ENCODE assay signal across 8 cellular contexts in genomic region chr9:114371986-114372917, GRCh38. TPM values are rescaled to one million over a fixed set of nuclear protein-coding genes. Genes with fewer than 3 reads are reported as not detected.
DNase-seq lines count a peak whose midpoint lies in the region; ATAC-seq and TF ChIP-seq lines count a peak whose summit lies in the region.

No MANE protein-coding gene starts in this region.

- H3K9me3 ChIP-seq in endodermal cell (ENCODE audit: control insufficient read depth, low read length), result no peaks in the 10 kb centered on the region

- H3K27me3 ChIP-seq in endodermal cell (ENCODE audit: control insufficient read depth, insufficient read depth, low read length, poor library complexity, severe bottlenecking), result no peaks in the 10 kb centered on the region

- H3K27ac ChIP-seq in endodermal cell (ENCODE audit: low read depth, low read length), result no peak overlapping the region

- H3K27me3 Mint-ChIP-seq in T-helper 2 cell treated with Interferon-gamma antibody and Interleukin-4, amounts not matched to agents 5 μg/mL and 100 μg/mL, for 36 hours (ENCODE audit: low read depth), result no peaks in the 10 kb centered on the region
- no peaks in the 10 kb centered on the region for H3K27me3 Mint-ChIP-seq in endodermal cell (ENCODE audit: insufficient read depth)

- 69 to 84% methylated on average over 7 to 14 of the region's 14 CpGs for WGBS in endodermal cell (ENCODE audit: insufficient coverage in 1 of 2, insufficient read length in 1 of 2), 2 experiments

- no peak for TF ChIP-seq CTCF in endodermal cell (conservative IDR thresholded peaks at IDR 0.05)

- DNase-seq in ELR (ENCODE audit: low read depth) (peak; percentile 78), endodermal cell (no peak), renal cortical epithelial cell (ENCODE audit: low read depth) (peak; percentile 95), NCI-H1694 (lab: John Stamatoyannopoulos, UW) (no peak)
- DNase-seq in T-helper 2 cell treated with Interferon-gamma antibody and Interleukin-4, amounts not matched to agents 5 μg/mL and 100 μg/mL, for 36 hours (ENCODE audit: low spot score), result peak; percentile 47

- peaks cover 71% of the 10 kb centered on the region for H3K4me1 Mint-ChIP-seq in T-helper 2 cell treated with Interferon-gamma antibody and Interleukin-4, amounts not matched to agents 5 μg/mL and 100 μg/mL, for 36 hours (ENCODE audit: low read depth)
- H3K4me1 Mint-ChIP-seq in endodermal cell, result peaks cover 20% of the 10 kb centered on the region

- H3K4me3 ChIP-seq in endodermal cell (ENCODE audit: low read length), result no peak overlapping the region

- H3K9me3 Mint-ChIP-seq in T-helper 2 cell treated with Interferon-gamma antibody and Interleukin-4, amounts not matched to agents 5 μg/mL and 100 μg/mL, for 36 hours, result no peaks in the 10 kb centered on the region
- no peaks in the 10 kb centered on the region for H3K9me3 Mint-ChIP-seq in endodermal cell

- peaks cover 6% of the 10 kb centered on the region for H3K4me1 ChIP-seq in endodermal cell (ENCODE audit: control insufficient read depth, insufficient read depth, low read length)

- H3K36me3 ChIP-seq in endodermal cell (ENCODE audit: control insufficient read depth, insufficient read depth, low read length), result no peaks in the 10 kb centered on the region

- peak; percentile 35 for ATAC-seq in HG02678 (IDR thresholded peaks at IDR 0.05; ENCODE audit: unreplicated experiment)
- no peak for ATAC-seq in GM18517 (IDR thresholded peaks at IDR 0.05; ENCODE audit: unreplicated experiment)
- ATAC-seq in HG03442 (IDR thresholded peaks at IDR 0.05; ENCODE audit: unreplicated experiment), result no peak

- H3K4me3 Mint-ChIP-seq in T-helper 2 cell treated with Interferon-gamma antibody and Interleukin-4, amounts not matched to agents 5 μg/mL and 100 μg/mL, for 36 hours, result peak overlapping the region; percentile 80
- H3K4me3 Mint-ChIP-seq in endodermal cell, result no peak overlapping the region

- H3K9ac ChIP-seq in endodermal cell (ENCODE audit: extremely low read depth, low read length, poor library complexity, severe bottlenecking), result no peak overlapping the region

- peaks cover 81% of the 10 kb centered on the region for H3K36me3 Mint-ChIP-seq in T-helper 2 cell treated with Interferon-gamma antibody and Interleukin-4, amounts not matched to agents 5 μg/mL and 100 μg/mL, for 36 hours (ENCODE audit: low read depth)
- peaks cover 4% of the 10 kb centered on the region for H3K36me3 Mint-ChIP-seq in endodermal cell (ENCODE audit: low read depth)

- peak overlapping the region; percentile 72 for H3K27ac Mint-ChIP-seq in T-helper 2 cell treated with Interferon-gamma antibody and Interleukin-4, amounts not matched to agents 5 μg/mL and 100 μg/mL, for 36 hours
- peak overlapping the region; percentile 45 for H3K27ac Mint-ChIP-seq in endodermal cell

RNA-seq across cellular contexts. Expression of gene AKNA, which starts 15.5 kb away (rescaled TPM):
- total RNA-seq in endodermal cell, result 10 to 100 TPM; 12.2 to 15.4 TPM
- polyA plus RNA-seq in endodermal cell (2013, experiment 1 of 2), result 16.6 TPM
- polyA plus RNA-seq in endodermal cell (2013, experiment 2 of 2), result 16.2 TPM
- 7.8 and 22.0 TPM in 2 replicates for total RNA-seq in renal cortical epithelial cell

RNA-seq across cellular contexts. Expression of gene ORM2, which starts 42.6 kb away (rescaled TPM):
- under 1 TPM; 0.59 to 0.80 TPM for total RNA-seq in endodermal cell
- not detected for polyA plus RNA-seq in endodermal cell (2013, experiment 1 of 2)
- polyA plus RNA-seq in endodermal cell (2013, experiment 2 of 2), result not detected
- not detected in 2 replicates for total RNA-seq in renal cortical epithelial cell

RNA-seq across cellular contexts. Expression of gene ORM1, which starts 49.4 kb away (rescaled TPM):
- total RNA-seq in endodermal cell (under 1 TPM in 1 of 2 donors, not detected in 1; 0.59 TPM), renal cortical epithelial cell (not detected in 2 replicates)
- not detected for polyA plus RNA-seq in endodermal cell (2013, experiment 1 of 2)
- not detected for polyA plus RNA-seq in endodermal cell (2013, experiment 2 of 2)

Comparison
In these comparisons a context has a peak if more than half of its experiments do, and no peak if none do; other contexts are left out.
1. DNase-seq: peak in ELR (single experiment), T-helper 2 cell treated with Interferon-gamma antibody and Interleukin-4, amounts not matched to agents 5 μg/mL and 100 μg/mL, for 36 hours (single experiment) and renal cortical epithelial cell (single experiment); none in endodermal cell (single experiment) and NCI-H1694 (single experiment).